ENCODE assay signal across 19 cellular contexts in genomic region chr18:79107886-79108285, GRCh38.
DNase-seq lines count a peak whose midpoint lies in the region; ATAC-seq lines count a peak whose summit lies in the region.
"Had no signal": no experiment of that assay in that cellular context is flagged by ENCODE, and none has a peak within 500 bp of the region (broad histone marks: within the 10 kb centered on the region; RNA-seq: fewer than 3 reads in every experiment).

No MANE protein-coding gene starts in this region.

- H3K4me3 Mint-ChIP-seq in stimulated activated naive CD8-positive, alpha-beta T cell treated with anti-CD3 and anti-CD28 coated beads, Interleukin-15, amount 100 ng/mL, for 72 hours = no peak overlapping the region
- no peak overlapping the region for H3K4me3 Mint-ChIP-seq in stimulated activated memory B cell treated with anti-CD40 and anti-IgM and Interleukin-4, amounts not matched to agents 10 μg/mL and 1 μg/mL and 100 μg/mL, for 72 hours
- H3K4me3 Mint-ChIP-seq: CD8-positive, alpha-beta memory T cell; IgD-negative memory B cell had no signal

- peaks cover 25% of the 10 kb centered on the region for H3K4me1 Mint-ChIP-seq in stimulated activated naive CD8-positive, alpha-beta T cell treated with anti-CD3 and anti-CD28 coated beads, Interleukin-15, amount 100 ng/mL, for 72 hours
- H3K4me1 Mint-ChIP-seq in stimulated activated memory B cell treated with anti-CD40 and anti-IgM and Interleukin-4, amounts not matched to agents 10 μg/mL and 1 μg/mL and 100 μg/mL, for 72 hours = peaks cover 33% of the 10 kb centered on the region

- ATAC-seq in stimulated activated naive CD8-positive, alpha-beta T cell treated with anti-CD3 and anti-CD28 coated beads, Interleukin-15, Interleukin-2, amounts not matched to agents 100 U/mL and 50 U/mL, for 24 hours = peak; percentile 32
- ATAC-seq in stimulated activated naive CD8-positive, alpha-beta T cell treated with anti-CD3 and anti-CD28 coated beads, Interleukin-15, amount 100 ng/mL, for 72 hours = no peak
- no peak for ATAC-seq in stimulated activated memory B cell treated with anti-CD40 and anti-IgM and Interleukin-4, amounts not matched to agents 10 μg/mL and 1 μg/mL and 100 μg/mL, for 72 hours
- no peak for ATAC-seq in GM21447 (IDR thresholded peaks at IDR 0.05; ENCODE audit: unreplicated experiment)

- H3K9me3 Mint-ChIP-seq in stimulated activated naive CD8-positive, alpha-beta T cell treated with anti-CD3 and anti-CD28 coated beads, Interleukin-15, amount 100 ng/mL, for 72 hours = no peaks in the 10 kb centered on the region
- H3K9me3 Mint-ChIP-seq in stimulated activated memory B cell treated with anti-CD40 and anti-IgM and Interleukin-4, amounts not matched to agents 10 μg/mL and 1 μg/mL and 100 μg/mL, for 72 hours = no peaks in the 10 kb centered on the region
- H3K9me3 Mint-ChIP-seq: CD8-positive, alpha-beta memory T cell; IgD-negative memory B cell had no signal

- H3K27ac Mint-ChIP-seq in stimulated activated naive CD8-positive, alpha-beta T cell treated with anti-CD3 and anti-CD28 coated beads, Interleukin-15, amount 100 ng/mL, for 72 hours = no peak overlapping the region
- H3K27ac Mint-ChIP-seq in stimulated activated memory B cell treated with anti-CD40 and anti-IgM and Interleukin-4, amounts not matched to agents 10 μg/mL and 1 μg/mL and 100 μg/mL, for 72 hours = peak overlapping the region; percentile 7

- DNase-seq in stimulated activated naive CD8-positive, alpha-beta T cell treated with anti-CD3 and anti-CD28 coated beads, Interleukin-15, Interleukin-2, amounts not matched to agents 100 U/mL and 50 U/mL, for 24 hours = no peak
- DNase-seq in stimulated activated naive CD8-positive, alpha-beta T cell treated with anti-CD3 and anti-CD28 coated beads, Interleukin-15, amount 100 ng/mL, for 72 hours = no peak
- DNase-seq in NCI-H226 (peak; percentile 2), kidney tubule cell (ENCODE audit: low spot score) (peak; percentile 2), NCI-H128 (lab: John Stamatoyannopoulos, UW; ENCODE audit: unreplicated experiment) (no peak), NCI-H1436 (lab: John Stamatoyannopoulos, UW) (no peak)
- DNase-seq: ACHN; CD8-positive, alpha-beta memory T cell; NCI-H1105 treated with DMSO at 0.1 percent for 48 hours; NCI-H2029; NCI-H2171; NCI-H446; NCI-H526 treated with DMSO at 0.1 percent for 48 hours; NK-92 treated with Interleukin-12 subunit alpha and Interleukin-12 subunit beta, amount 100 ng/mL, for 24 hours; Peyer's patch; SW 1271 had no signal

- H3K36me3 Mint-ChIP-seq in stimulated activated memory B cell treated with anti-CD40 and anti-IgM and Interleukin-4, amounts not matched to agents 10 μg/mL and 1 μg/mL and 100 μg/mL, for 72 hours = peaks cover 33% of the 10 kb centered on the region

- H3K27me3 Mint-ChIP-seq in stimulated activated naive CD8-positive, alpha-beta T cell treated with anti-CD3 and anti-CD28 coated beads, Interleukin-15, amount 100 ng/mL, for 72 hours = no peaks in the 10 kb centered on the region
- H3K27me3 Mint-ChIP-seq in stimulated activated memory B cell treated with anti-CD40 and anti-IgM and Interleukin-4, amounts not matched to agents 10 μg/mL and 1 μg/mL and 100 μg/mL, for 72 hours = no peaks in the 10 kb centered on the region
- H3K27me3 Mint-ChIP-seq: CD8-positive, alpha-beta memory T cell; IgD-negative memory B cell had no signal

Comparison
In these comparisons a context has a peak if more than half of its experiments do, and no peak if none do; other contexts are left out.
1. DNase-seq: peak in NCI-H226 (single experiment) and kidney tubule cell (single experiment); none in stimulated activated naive CD8-positive, alpha-beta T cell treated with anti-CD3 and anti-CD28 coated beads, Interleukin-15, Interleukin-2, amounts not matched to agents 100 U/mL and 50 U/mL, for 24 hours (single experiment), stimulated activated naive CD8-positive, alpha-beta T cell treated with anti-CD3 and anti-CD28 coated beads, Interleukin-15, amount 100 ng/mL, for 72 hours (0 of 2), NCI-H128 (single experiment) and NCI-H1436 (single experiment).